In the genomic region with DNA sequence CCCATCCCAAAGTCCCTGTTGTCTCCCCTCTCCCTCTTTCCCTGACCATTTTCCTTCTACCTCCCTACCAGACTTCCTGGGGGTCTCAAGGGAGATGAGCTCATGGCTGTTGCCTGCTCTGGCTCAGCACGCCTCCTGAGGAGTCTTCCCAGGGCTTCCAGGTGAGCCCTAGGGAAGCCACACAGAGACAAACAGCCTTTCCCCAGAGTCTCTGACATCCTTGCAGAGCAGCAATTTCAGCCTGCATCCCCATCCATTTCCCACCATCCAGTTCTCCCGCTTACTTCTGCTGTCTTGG, we compare ENCODE assay signal across 14 cellular contexts.
A peak's percentile ranks its signal among the peaks of the same experiment; 100 is the strongest.
DNase-seq lines count a peak whose midpoint lies in the region; ATAC-seq and TF ChIP-seq lines count a peak whose summit lies in the region.
"Had no signal": no experiment of that assay in that cellular context is flagged by ENCODE, and none has a peak within 500 bp of the region (broad histone marks: within the 10 kb centered on the region; RNA-seq: fewer than 3 reads in every experiment).

No MANE protein-coding gene starts in this region.

- H3K9me3 Mint-ChIP-seq in neural crest cell: no peaks in the 10 kb centered on the region
- H3K9me3 Mint-ChIP-seq: CD4-positive, alpha-beta T cell had no signal

- H3K4me1 Mint-ChIP-seq in neural crest cell: peaks cover 22% of the 10 kb centered on the region

- peak overlapping the region; percentile 16 for H3K4me3 Mint-ChIP-seq in neural crest cell
- H3K4me3 Mint-ChIP-seq: CD4-positive, alpha-beta T cell had no signal

- DNase-seq in Right ventricle myocardium inferior (ENCODE audit: missing footprints) (peak; percentile 31), cardiac septum (ENCODE audit: low spot score) (no peak), dorsolateral prefrontal cortex (no peak), neural crest cell (ENCODE audit: low read depth, low spot score) (no peak), NCI-H1436 (lab: John Stamatoyannopoulos, UW) (no peak), NCI-H2081 (lab: John Stamatoyannopoulos, UW) (no peak), NAMALWA (ENCODE audit: low spot score) (no peak), posterior vena cava (ENCODE audit: low spot score) (no peak)

- H3K27ac ChIP-seq in dorsolateral prefrontal cortex: peak overlapping the region in 31 of 59 donors; percentile 2 to 92 (median 51)
- H3K27ac ChIP-seq: 22Rv1, A549, C4-2B, HL-60 had no signal

- no peaks in the 10 kb centered on the region for H3K36me3 Mint-ChIP-seq in neural crest cell (ENCODE audit: low read depth)

- intact Hi-C loops in Right ventricle myocardium inferior (cut with DNase I): loop anchor here (1.0 kb wide), 1 partner anchor 189 kb away; no protein-coding TSS in a partner anchor
- intact Hi-C loops in cardiac septum (cut with DNase I): loop anchor here (1.0 to 10.0 kb wide), 2 partner anchors 188 to 717 kb away; no protein-coding TSS in a partner anchor
- intact Hi-C loops in dorsolateral prefrontal cortex (cut with DNase I): loop anchor here (1.0 to 10.0 kb wide), 5 partner anchors 165 to 717 kb away; no protein-coding TSS in a partner anchor
- intact Hi-C loops in posterior vena cava (cut with DNase I): loop anchor here in 1 of 2 donors (5.0 kb wide), 1 partner anchor 190 kb away; the partner anchor contains the start of gene LINGO1

- H3K27ac Mint-ChIP-seq in neural crest cell (ENCODE audit: unreplicated experiment): no peak overlapping the region
- H3K27ac Mint-ChIP-seq: CD4-positive, alpha-beta T cell had no signal

- ATAC-seq in Right ventricle myocardium inferior: no peak

- peak overlapping the region in 10 of 59 donors; percentile 6 to 64 (median 24) for H3K4me3 ChIP-seq in dorsolateral prefrontal cortex
- H3K4me3 ChIP-seq: A549, HAP-1 had no signal

- TF ChIP-seq CTCF in dorsolateral prefrontal cortex (IDR thresholded peaks at IDR 0.05 in 54 of 56, conservative IDR thresholded peaks at IDR 0.05 in 2 of 56; ENCODE audit: low read depth in 1 of 56, partially characterized antibody in 56 of 56): no peak
- TF ChIP-seq CTCF in neural crest cell (conservative IDR thresholded peaks at IDR 0.05): no peak

- peaks cover 0 to 27% (median 0%) of the 10 kb centered on the region in 45 donors for H3K27me3 ChIP-seq in dorsolateral prefrontal cortex

- peaks cover 55% of the 10 kb centered on the region for H3K27me3 Mint-ChIP-seq in neural crest cell (ENCODE audit: low read depth)
